In the genomic region with DNA sequence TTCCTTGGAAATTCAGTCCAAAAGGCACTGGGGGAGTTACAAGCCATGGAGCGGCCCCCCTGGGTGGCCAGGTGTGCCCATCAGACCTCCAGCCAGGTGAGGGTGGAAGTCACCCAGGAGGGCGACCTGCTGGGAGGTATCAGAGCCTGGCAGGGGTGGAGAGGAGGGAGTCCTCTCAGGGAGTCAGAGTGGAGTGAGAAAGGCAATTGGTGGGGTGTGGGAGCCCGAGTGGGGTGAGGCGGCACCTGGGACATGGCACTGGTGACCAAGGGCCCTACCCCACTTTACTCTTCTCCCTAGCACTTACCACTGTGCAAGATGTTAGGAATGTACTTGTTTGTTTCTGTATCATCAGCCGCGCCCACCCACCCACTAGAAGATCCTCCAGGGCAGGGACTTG, we compare ENCODE assay signal across 2 cellular contexts.
TF ChIP-seq lines count a peak whose summit lies in the region.

No MANE protein-coding gene starts in this region.

TF ChIP-seq in HepG2, 621 proteins besides CTCF, POLR2A, EP300 and RAD21:
- TF ChIP-seq, protein P1, sequence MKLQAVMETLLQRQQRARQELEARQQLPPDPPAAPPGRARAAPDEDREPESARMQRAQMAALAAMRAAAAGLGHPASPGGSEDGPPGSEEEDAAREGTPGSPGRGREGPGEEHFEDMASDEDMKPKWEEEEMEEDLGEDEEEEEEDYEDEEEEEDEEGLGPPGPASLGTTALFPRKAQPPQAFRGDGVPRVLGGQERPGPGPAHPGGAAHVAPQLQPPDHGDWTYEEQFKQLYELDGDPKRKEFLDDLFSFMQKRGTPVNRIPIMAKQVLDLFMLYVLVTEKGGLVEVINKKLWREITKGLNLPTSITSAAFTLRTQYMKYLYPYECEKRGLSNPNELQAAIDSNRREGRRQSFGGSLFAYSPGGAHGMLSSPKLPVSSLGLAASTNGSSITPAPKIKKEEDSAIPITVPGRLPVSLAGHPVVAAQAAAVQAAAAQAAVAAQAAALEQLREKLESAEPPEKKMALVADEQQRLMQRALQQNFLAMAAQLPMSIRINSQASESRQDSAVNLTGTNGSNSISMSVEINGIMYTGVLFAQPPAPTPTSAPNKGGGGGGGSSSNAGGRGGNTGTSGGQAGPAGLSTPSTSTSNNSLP (IDR thresholded peaks at IDR 0.05; ENCODE audit: low read depth, low read length) = no peak
- no peak for TF ChIP-seq ZSCAN30 (CRISPR knock-in tag; IDR thresholded peaks at IDR 0.05)
- TF ChIP-seq HHEX (CRISPR knock-in tag; IDR thresholded peaks at IDR 0.05) = no peak
- no peak for TF ChIP-seq ZNF879 (CRISPR knock-in tag; IDR thresholded peaks at IDR 0.05)
- no peak for TF ChIP-seq MAZ (IDR thresholded peaks at IDR 0.05; ENCODE audit: borderline replicate concordance, low read depth, low read length)
- peak; percentile 2; the same call in 1 of the 2 replicates for TF ChIP-seq MAZ (CRISPR knock-in tag; IDR thresholded peaks at IDR 0.05; ENCODE audit: low read depth)
- TF ChIP-seq REPIN1 (CRISPR knock-in tag; IDR thresholded peaks at IDR 0.05; ENCODE audit: borderline replicate concordance, low read depth) = no peak
TF ChIP-seq in HepG2: peak in this region for 1.

TF ChIP-seq in IMR-90, 13 proteins besides CTCF, POLR2A, EP300 and RAD21:
- TF ChIP-seq MAFK (IDR thresholded peaks at IDR 0.05; ENCODE audit: low read depth, low read length) (no peak), RFX5 (IDR thresholded peaks at IDR 0.05; ENCODE audit: low read depth, low read length) (no peak), SMC3 (IDR thresholded peaks at IDR 0.05; ENCODE audit: low read depth, low read length) (no peak), NFE2L2 (IDR thresholded peaks at IDR 0.05; ENCODE audit: low read depth, low read length) (no peak), MAZ (IDR thresholded peaks at IDR 0.05; ENCODE audit: borderline replicate concordance, low read depth, low read length) (no peak), FOS (IDR thresholded peaks at IDR 0.05; ENCODE audit: low read depth, low read length) (no peak), RCOR1 (IDR thresholded peaks at IDR 0.05; ENCODE audit: insufficient replicate concordance, low read length) (no peak), MXI1 (IDR thresholded peaks at IDR 0.05; ENCODE audit: borderline replicate concordance, low read depth, low read length) (no peak), CEBPB (IDR thresholded peaks at IDR 0.05; ENCODE audit: low read depth, low read length) (no peak), BHLHE40 (IDR thresholded peaks at IDR 0.05; ENCODE audit: low read depth, low read length) (no peak), CHD1 (IDR thresholded peaks at IDR 0.05; ENCODE audit: low read depth, low read length) (no peak)
- TF ChIP-seq, protein P2, sequence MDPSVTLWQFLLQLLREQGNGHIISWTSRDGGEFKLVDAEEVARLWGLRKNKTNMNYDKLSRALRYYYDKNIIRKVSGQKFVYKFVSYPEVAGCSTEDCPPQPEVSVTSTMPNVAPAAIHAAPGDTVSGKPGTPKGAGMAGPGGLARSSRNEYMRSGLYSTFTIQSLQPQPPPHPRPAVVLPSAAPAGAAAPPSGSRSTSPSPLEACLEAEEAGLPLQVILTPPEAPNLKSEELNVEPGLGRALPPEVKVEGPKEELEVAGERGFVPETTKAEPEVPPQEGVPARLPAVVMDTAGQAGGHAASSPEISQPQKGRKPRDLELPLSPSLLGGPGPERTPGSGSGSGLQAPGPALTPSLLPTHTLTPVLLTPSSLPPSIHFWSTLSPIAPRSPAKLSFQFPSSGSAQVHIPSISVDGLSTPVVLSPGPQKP (IDR thresholded peaks at IDR 0.05; ENCODE audit: borderline replicate concordance, low read depth, low read length) = no peak
- TF ChIP-seq, protein P3, sequence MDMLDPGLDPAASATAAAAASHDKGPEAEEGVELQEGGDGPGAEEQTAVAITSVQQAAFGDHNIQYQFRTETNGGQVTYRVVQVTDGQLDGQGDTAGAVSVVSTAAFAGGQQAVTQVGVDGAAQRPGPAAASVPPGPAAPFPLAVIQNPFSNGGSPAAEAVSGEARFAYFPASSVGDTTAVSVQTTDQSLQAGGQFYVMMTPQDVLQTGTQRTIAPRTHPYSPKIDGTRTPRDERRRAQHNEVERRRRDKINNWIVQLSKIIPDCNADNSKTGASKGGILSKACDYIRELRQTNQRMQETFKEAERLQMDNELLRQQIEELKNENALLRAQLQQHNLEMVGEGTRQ (IDR thresholded peaks at IDR 0.05; ENCODE audit: low read depth, low read length) = no peak
